ENCODE assay signal across 8 cellular contexts in genomic region chr10:624605-625334, GRCh38.
A peak's percentile ranks its signal among the peaks of the same experiment; 100 is the strongest.
DNase-seq lines count a peak whose midpoint lies in the region; ATAC-seq and TF ChIP-seq lines count a peak whose summit lies in the region.

No MANE protein-coding gene starts in this region.

- H3K27ac Mint-ChIP-seq in activated T-helper 2 cell treated with anti-CD3 and anti-CD28 coated beads, Interferon-gamma antibody, Interleukin-2, Interleukin-4, amounts not matched to agents 10 μg/mL and 5 μg/mL and 100 μg/mL, durations not matched to agents 14 hours and 24 hours and 36 hours, result no peak overlapping the region

- no peaks in the 10 kb centered on the region for H3K9me3 Mint-ChIP-seq in activated T-helper 2 cell treated with anti-CD3 and anti-CD28 coated beads, Interferon-gamma antibody, Interleukin-2, Interleukin-4, amounts not matched to agents 10 μg/mL and 5 μg/mL and 100 μg/mL, durations not matched to agents 14 hours and 24 hours and 36 hours

- TF ChIP-seq EP300 in esophagus muscularis mucosa (IDR thresholded peaks at IDR 0.05), result peak; percentile 86

- H3K9me3 ChIP-seq in esophagus muscularis mucosa (no peaks in the 10 kb centered on the region), uterus (no peaks in the 10 kb centered on the region)

- H3K27me3 ChIP-seq in esophagus muscularis mucosa (no peaks in the 10 kb centered on the region), uterus (no peaks in the 10 kb centered on the region)

- no peak for TF ChIP-seq CTCF in esophagus muscularis mucosa (IDR thresholded peaks at IDR 0.05)
- no peak for TF ChIP-seq CTCF in uterus (IDR thresholded peaks at IDR 0.05)

- WGBS in esophagus muscularis mucosa, result 0% methylated on average over 1 of the region's 35 CpGs

- H3K4me3 Mint-ChIP-seq in activated T-helper 2 cell treated with anti-CD3 and anti-CD28 coated beads, Interferon-gamma antibody, Interleukin-2, Interleukin-4, amounts not matched to agents 10 μg/mL and 5 μg/mL and 100 μg/mL, durations not matched to agents 14 hours and 24 hours and 36 hours (ENCODE audit: low read depth), result no peak overlapping the region

- H3K4me1 Mint-ChIP-seq in activated T-helper 2 cell treated with anti-CD3 and anti-CD28 coated beads, Interferon-gamma antibody, Interleukin-2, Interleukin-4, amounts not matched to agents 10 μg/mL and 5 μg/mL and 100 μg/mL, durations not matched to agents 14 hours and 24 hours and 36 hours (ENCODE audit: low read depth), result no peaks in the 10 kb centered on the region

- DNase-seq in Daoy (ENCODE audit: low read depth) (peak; percentile 83), OCI-M1 (lab: John Stamatoyannopoulos, UW) (peak; percentile 70), esophagus muscularis mucosa (ENCODE audit: extremely low spot score) (no peak), middle frontal gyrus (ENCODE audit: extremely low spot score, low spot score) (peak; percentile 90), uterus (peak; percentile 76 to 77)
- no peak for DNase-seq in activated T-helper 2 cell treated with anti-CD3 and anti-CD28 coated beads, Interferon-gamma antibody, Interleukin-2, Interleukin-4, amounts not matched to agents 10 μg/mL and 5 μg/mL and 100 μg/mL, durations not matched to agents 14 hours and 24 hours and 36 hours (ENCODE audit: low spot score)

- no peak for TF ChIP-seq POLR2A in esophagus muscularis mucosa (IDR thresholded peaks at IDR 0.05; ENCODE audit: low read depth)
- no peak for TF ChIP-seq POLR2A in uterus (IDR thresholded peaks at IDR 0.05)

- intact Hi-C loops in esophagus muscularis mucosa (cut with DNase I) (loop anchor here (10.0 kb wide), 1 partner anchor 60 kb away; the partner anchor contains the start of gene DIP2C), uterus (cut with DNase I; ENCODE audit: low total_unique reads) (no loop called here)
- intact Hi-C loops in activated T-helper 2 cell treated with anti-CD3 and anti-CD28 coated beads, Interferon-gamma antibody, Interleukin-2, Interleukin-4, amounts not matched to agents 10 μg/mL and 5 μg/mL and 100 μg/mL, durations not matched to agents 14 hours and 24 hours and 36 hours (cut with micrococcal nuclease), result no loop called here

- no peaks in the 10 kb centered on the region for H3K36me3 Mint-ChIP-seq in activated T-helper 2 cell treated with anti-CD3 and anti-CD28 coated beads, Interferon-gamma antibody, Interleukin-2, Interleukin-4, amounts not matched to agents 10 μg/mL and 5 μg/mL and 100 μg/mL, durations not matched to agents 14 hours and 24 hours and 36 hours (ENCODE audit: low read depth)

- H3K4me1 ChIP-seq in esophagus muscularis mucosa, result peaks cover 55 to 93% (median 78%) of the 10 kb centered on the region in 4 donors
- H3K4me1 ChIP-seq in uterus, result peaks cover 0 to 14% of the 10 kb centered on the region in 2 donors

- peaks cover 0 to 3% (median 1%) of the 10 kb centered on the region in 4 donors for H3K36me3 ChIP-seq in esophagus muscularis mucosa
- no peaks in the 10 kb centered on the region for H3K36me3 ChIP-seq in uterus

- H3K27ac ChIP-seq in esophagus muscularis mucosa (replicated peaks in 1 of 4), result peak overlapping the region; percentile 80 to 93 (median 88)
- peak overlapping the region; percentile 74 to 91 for H3K27ac ChIP-seq in uterus

- ATAC-seq in GM18519 (IDR thresholded peaks at IDR 0.05; ENCODE audit: low FRiP score, unreplicated experiment) (no peak), HG03571 (IDR thresholded peaks at IDR 0.05; ENCODE audit: unreplicated experiment) (no peak)

- H3K27me3 Mint-ChIP-seq in activated T-helper 2 cell treated with anti-CD3 and anti-CD28 coated beads, Interferon-gamma antibody, Interleukin-2, Interleukin-4, amounts not matched to agents 10 μg/mL and 5 μg/mL and 100 μg/mL, durations not matched to agents 14 hours and 24 hours and 36 hours (ENCODE audit: low read depth), result peaks cover 12% of the 10 kb centered on the region

- H3K4me3 ChIP-seq in esophagus muscularis mucosa, result peak overlapping the region; percentile 24 to 32 (median 30)
- peak overlapping the region; percentile 13 to 19 for H3K4me3 ChIP-seq in uterus

Comparison
In these comparisons a context has a peak if more than half of its experiments do, and no peak if none do; other contexts are left out.
1. DNase-seq: peak in Daoy (single experiment), OCI-M1 (single experiment), middle frontal gyrus (single experiment) and uterus (2 of 2); none in esophagus muscularis mucosa (single experiment) and activated T-helper 2 cell treated with anti-CD3 and anti-CD28 coated beads, Interferon-gamma antibody, Interleukin-2, Interleukin-4, amounts not matched to agents 10 μg/mL and 5 μg/mL and 100 μg/mL, durations not matched to agents 14 hours and 24 hours and 36 hours (single experiment).